ENCODE assay signal across 8 cellular contexts in genomic region chr19:4633140-4633967, GRCh38. TPM values are rescaled to one million over a fixed set of nuclear protein-coding genes. Genes with fewer than 3 reads are reported as not detected.
DNase-seq lines count a peak whose midpoint lies in the region; ATAC-seq and TF ChIP-seq lines count a peak whose summit lies in the region.

No MANE protein-coding gene starts in this region.

- peaks cover 23% of the 10 kb centered on the region for H3K4me1 Mint-ChIP-seq in activated naive CD8-positive, alpha-beta T cell treated with anti-CD3 and anti-CD28 coated beads, Interleukin-2, amount 50 U/mL, for 24 hours

- H3K4me3 Mint-ChIP-seq in activated naive CD8-positive, alpha-beta T cell treated with anti-CD3 and anti-CD28 coated beads, Interleukin-2, amount 50 U/mL, for 24 hours: no peak overlapping the region

- TF ChIP-seq CTCF in left ventricle myocardium inferior (IDR thresholded peaks at IDR 0.05; ENCODE audit: borderline replicate concordance): peak; percentile 86

- H3K27ac Mint-ChIP-seq in activated naive CD8-positive, alpha-beta T cell treated with anti-CD3 and anti-CD28 coated beads, Interleukin-2, amount 50 U/mL, for 24 hours: no peak overlapping the region

- ATAC-seq in activated naive CD8-positive, alpha-beta T cell treated with anti-CD3 and anti-CD28 coated beads, Interleukin-2, amount 50 U/mL, for 24 hours: peak; percentile 61
- ATAC-seq in sciatic nerve (peak; percentile 64), GM21423 (IDR thresholded peaks at IDR 0.05; ENCODE audit: unreplicated experiment) (no peak), GM21723 (IDR thresholded peaks at IDR 0.05; ENCODE audit: unreplicated experiment) (no peak)

- no peaks in the 10 kb centered on the region for H3K36me3 Mint-ChIP-seq in activated naive CD8-positive, alpha-beta T cell treated with anti-CD3 and anti-CD28 coated beads, Interleukin-2, amount 50 U/mL, for 24 hours (ENCODE audit: low read depth)

- H3K4me1 ChIP-seq in SJCRH30 (peaks cover 19% of the 10 kb centered on the region), left ventricle myocardium inferior (peaks cover 33% of the 10 kb centered on the region)

- H3K36me3 ChIP-seq in SJCRH30 (no peaks in the 10 kb centered on the region), left ventricle myocardium inferior (no peaks in the 10 kb centered on the region)

- no peaks in the 10 kb centered on the region for H3K27me3 Mint-ChIP-seq in activated naive CD8-positive, alpha-beta T cell treated with anti-CD3 and anti-CD28 coated beads, Interleukin-2, amount 50 U/mL, for 24 hours

- intact Hi-C loops in left ventricle myocardium inferior (cut with micrococcal nuclease) (no loop called here), sciatic nerve (cut with DNase I) (loop anchor here (10.0 kb wide), 1 partner anchor 79 kb away; the partner anchor contains the start of gene SEMA6B)

- H3K27me3 ChIP-seq in SJCRH30 (no peaks in the 10 kb centered on the region), left ventricle myocardium inferior (ENCODE audit: low read depth) (no peaks in the 10 kb centered on the region)

- no peak overlapping the region for H3K4me3 ChIP-seq in SJCRH30
- no peak overlapping the region for H3K4me3 ChIP-seq in left ventricle myocardium inferior

- H3K9me3 ChIP-seq in SJCRH30 (replicated peaks): no peaks in the 10 kb centered on the region
- H3K9me3 ChIP-seq in left ventricle myocardium inferior (replicated peaks): no peaks in the 10 kb centered on the region

- H3K9me3 Mint-ChIP-seq in activated naive CD8-positive, alpha-beta T cell treated with anti-CD3 and anti-CD28 coated beads, Interleukin-2, amount 50 U/mL, for 24 hours: no peaks in the 10 kb centered on the region

- H3K27ac ChIP-seq in SJCRH30 (peak overlapping the region; percentile 81), left ventricle myocardium inferior (replicated peaks) (peak overlapping the region; percentile 51)

- DNase-seq in DMS53 (lab: John Stamatoyannopoulos, UW) (peak; percentile 93), KG1 (lab: John Stamatoyannopoulos, UW) (peak; percentile 47), SJCRH30 (peak; percentile 95 to 96), left ventricle myocardium inferior (peak; percentile 58), sciatic nerve (ENCODE audit: low spot score) (no peak)
- DNase-seq in activated naive CD8-positive, alpha-beta T cell treated with anti-CD3 and anti-CD28 coated beads, Interleukin-2, amount 50 U/mL, for 24 hours: peak; percentile 66

RNA-seq across cellular contexts. Expression of gene TNFAIP8L1, which starts 6.0 kb away (rescaled TPM):
- 8.5 and 8.8 TPM in 2 replicates for total RNA-seq in SJCRH30 (2014; rRNA removed; shearing (Covaris generic))
- total RNA-seq in left ventricle myocardium inferior (4.2 TPM), sciatic nerve (12.8 TPM)

RNA-seq across cellular contexts. Expression of gene MYDGF, which starts 36.8 kb away (rescaled TPM):
- total RNA-seq in SJCRH30 (2014; rRNA removed; shearing (Covaris generic)): 71.9 and 86.8 TPM in 2 replicates
- total RNA-seq in left ventricle myocardium inferior: 26.3 TPM
- total RNA-seq in sciatic nerve: 49.1 TPM

Comparison
In these comparisons a context has a peak if more than half of its experiments do, and no peak if none do; other contexts are left out.
1. ATAC-seq: peak in activated naive CD8-positive, alpha-beta T cell treated with anti-CD3 and anti-CD28 coated beads, Interleukin-2, amount 50 U/mL, for 24 hours (single experiment) and sciatic nerve (single experiment); none in GM21423 (single experiment) and GM21723 (single experiment).